33 cellular contexts compared by ENCODE assay signal in genomic region chr7:111903797-111904196, GRCh38.
DNase-seq lines count a peak whose midpoint lies in the region; FAIRE-seq and TF ChIP-seq lines count a peak whose summit lies in the region.
"Had no signal": no experiment of that assay in that cellular context is flagged by ENCODE, and none has a peak within 500 bp of the region (broad histone marks: within the 10 kb centered on the region; RNA-seq: fewer than 3 reads in every experiment).

No MANE protein-coding gene starts in this region.

- CTCF ChIA-PET in activated naive CD4-positive, alpha-beta T cell treated with anti-CD3 and anti-CD28 coated beads for 36 hours (lab: Charles Lee): no interaction called here

- no peaks in the 10 kb centered on the region for H3K4me1 Mint-ChIP-seq in activated naive CD4-positive, alpha-beta T cell treated with anti-CD3 and anti-CD28 coated beads for 36 hours (ENCODE audit: low read depth)
- H3K4me1 Mint-ChIP-seq: B cell; CD8-positive, alpha-beta memory T cell; naive B cell had no signal

- H3K27me3 Mint-ChIP-seq in activated naive CD4-positive, alpha-beta T cell treated with anti-CD3 and anti-CD28 coated beads for 36 hours (ENCODE audit: low read depth): no peaks in the 10 kb centered on the region
- H3K27me3 Mint-ChIP-seq: B cell, naive B cell had no signal

- intact Hi-C loops in activated naive CD4-positive, alpha-beta T cell treated with anti-CD3 and anti-CD28 coated beads for 36 hours (cut with micrococcal nuclease): no loop called here
- intact Hi-C loops in posterior vena cava (cut with DNase I): no loop called here

- no peak overlapping the region for H3K4me3 Mint-ChIP-seq in activated naive CD4-positive, alpha-beta T cell treated with anti-CD3 and anti-CD28 coated beads for 36 hours
- H3K4me3 Mint-ChIP-seq: B cell; CD8-positive, alpha-beta memory T cell; mesothelial cell of epicardium; naive B cell had no signal

- no peaks in the 10 kb centered on the region for H3K36me3 Mint-ChIP-seq in activated naive CD4-positive, alpha-beta T cell treated with anti-CD3 and anti-CD28 coated beads for 36 hours (ENCODE audit: low read depth)
- H3K36me3 Mint-ChIP-seq: CD8-positive, alpha-beta memory T cell; naive B cell had no signal

- H3K9me3 Mint-ChIP-seq in activated naive CD4-positive, alpha-beta T cell treated with anti-CD3 and anti-CD28 coated beads for 36 hours: no peaks in the 10 kb centered on the region
- H3K9me3 Mint-ChIP-seq: mesothelial cell of epicardium had no signal

- no peak overlapping the region for H3K27ac Mint-ChIP-seq in activated naive CD4-positive, alpha-beta T cell treated with anti-CD3 and anti-CD28 coated beads for 36 hours
- H3K27ac Mint-ChIP-seq: B cell; CD8-positive, alpha-beta memory T cell; mesothelial cell of epicardium; naive B cell had no signal

- no peak for TF ChIP-seq CTCF in epithelial cell of proximal tubule (conservative IDR thresholded peaks at IDR 0.05; ENCODE audit: low read depth, low read length)

- FAIRE-seq in RCC 7860 (lab: Jason Lieb, UNC): no peak
- FAIRE-seq: endothelial cell of umbilical vein, H54, HepG2 had no signal

- DNase-seq in ELR (ENCODE audit: low read depth) (peak; percentile 47), RCC 7860 (ENCODE audit: low spot score) (peak; percentile 16), epithelial cell of proximal tubule (ENCODE audit: low read depth) (peak; percentile 25), kidney tubule cell (ENCODE audit: low spot score) (peak; percentile 49), posterior vena cava (ENCODE audit: low spot score) (no peak), NCI-H1436 treated with DMSO at 0.1 percent for 48 hours (lab: John Stamatoyannopoulos, UW) (no peak), germinal center (ENCODE audit: low spot score) (no peak)
- DNase-seq in activated naive CD4-positive, alpha-beta T cell treated with anti-CD3 and anti-CD28 coated beads for 36 hours: no peak
- DNase-seq: activated CD4-positive, alpha-beta T cell treated with anti-CD3 and anti-CD28 coated beads for 48 hours; activated CD8-positive, alpha-beta memory T cell treated with anti-CD3 and anti-CD28 coated beads for 24 hours; activated gamma-delta T cell; activated T-cell treated with anti-CD3 and anti-CD28 coated beads, Interleukin-2, amount 50 U/mL, for 1 hour; CD8-positive, alpha-beta memory T cell; cerebellar nuclear complex; DMS 273 treated with DMSO at 0.1 percent for 48 hours; heart right ventricle; Karpas-422; left ventricle myocardium inferior; naive B cell; NCI-H1048; NCI-H187; NCI-H524; retina; SIG-M5; SW 1271; T1000; WERI-Rb-1 had no signal

- no peak overlapping the region for H3K4me3 ChIP-seq in epithelial cell of proximal tubule (ENCODE audit: low read depth, low read length)
- H3K4me3 ChIP-seq: heart right ventricle, left ventricle myocardium inferior, tibial nerve had no signal

Comparison
In these comparisons a context has a peak if more than half of its experiments do, and no peak if none do; other contexts are left out.
1. DNase-seq: peak in ELR (single experiment), RCC 7860 (single experiment), epithelial cell of proximal tubule (single experiment) and kidney tubule cell (single experiment); none in activated naive CD4-positive, alpha-beta T cell treated with anti-CD3 and anti-CD28 coated beads for 36 hours (single experiment), posterior vena cava (single experiment), NCI-H1436 treated with DMSO at 0.1 percent for 48 hours (single experiment) and germinal center (single experiment).